ENCODE assay signal across 8 cellular contexts in the genomic region with DNA sequence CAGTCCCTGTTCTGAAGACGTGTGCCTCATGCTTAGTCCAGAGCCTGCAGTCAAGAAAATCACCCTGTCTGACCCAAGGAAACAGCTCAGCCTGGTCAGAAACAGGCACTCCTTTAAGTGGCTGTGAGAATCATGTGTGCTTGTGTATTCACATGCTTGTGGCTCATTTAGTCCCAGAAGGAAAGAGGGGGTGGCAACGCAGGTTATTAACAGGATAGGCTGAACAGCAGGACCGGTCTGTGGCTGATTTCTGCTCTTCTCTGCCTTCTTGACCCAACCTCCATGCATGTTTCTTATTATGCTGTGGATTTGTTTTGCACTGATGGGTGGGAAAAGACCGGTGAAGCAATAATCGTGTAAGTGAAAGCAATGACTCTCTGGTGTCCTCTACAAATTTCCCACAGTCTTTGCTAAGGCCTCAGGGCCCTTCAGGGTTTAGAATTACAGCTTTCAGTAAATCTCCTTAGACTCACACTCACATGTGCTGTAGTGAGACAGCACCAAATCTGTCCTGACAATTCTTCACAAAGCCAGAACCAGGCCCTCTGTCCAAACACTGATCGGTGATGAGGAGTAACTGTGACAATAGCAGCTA.
A peak's percentile ranks its signal among the peaks of the same experiment; 100 is the strongest.
DNase-seq lines count a peak whose midpoint lies in the region; ATAC-seq and TF ChIP-seq lines count a peak whose summit lies in the region.

No MANE protein-coding gene starts in this region.

- CTCF ChIA-PET in RWPE1 (lab: Yijun Ruan, JAX): no interaction called here

- H3K4me3 ChIP-seq in skeletal muscle tissue (ENCODE audit: low read length in 3 of 3): no peak overlapping the region

- H3K9ac ChIP-seq in skeletal muscle tissue (ENCODE audit: low read depth in 1 of 3, low read length in 3 of 3): peak overlapping the region in 1 of 3 donors; percentile 18

- H3K9me3 ChIP-seq in skeletal muscle tissue (ENCODE audit: control insufficient read depth in 3 of 3, low read length in 3 of 3): no peaks in the 10 kb centered on the region

- DNase-seq in epidermal melanocyte (ENCODE audit: insufficient read length, low spot score) (peak; percentile 29), HuH-7.5 (ENCODE audit: low spot score) (no peak), NCI-H345 treated with DMSO at 0.1 percent for 48 hours (lab: John Stamatoyannopoulos, UW; ENCODE audit: unreplicated experiment) (no peak), RWPE1 (ENCODE audit: low spot score) (no peak)

- POLR2A ChIA-PET in RWPE1 (lab: Yijun Ruan, JAX; ENCODE audit: low non-redundant PET): no interaction called here

- TF ChIP-seq CTCF in RWPE1 (conservative IDR thresholded peaks at IDR 0.05; ENCODE audit: low read depth): no peak

- peaks cover 3 to 21% (median 18%) of the 10 kb centered on the region in 3 donors for H3K4me1 ChIP-seq in skeletal muscle tissue (ENCODE audit: control insufficient read depth in 3 of 3, insufficient read depth in 3 of 3, low read length in 3 of 3)

- ATAC-seq in GM18873 (IDR thresholded peaks at IDR 0.05; ENCODE audit: low FRiP score, unreplicated experiment) (peak; percentile 31), HG03457 (IDR thresholded peaks at IDR 0.05; ENCODE audit: unreplicated experiment) (peak; percentile 29), HG03342 (IDR thresholded peaks at IDR 0.05; ENCODE audit: unreplicated experiment) (no peak)

- H3K36me3 ChIP-seq in skeletal muscle tissue (ENCODE audit: control insufficient read depth in 3 of 3, insufficient read depth in 3 of 3, low read length in 3 of 3): no peaks in the 10 kb centered on the region

- H3K27me3 ChIP-seq in skeletal muscle tissue (ENCODE audit: control insufficient read depth in 3 of 3, insufficient read depth in 3 of 3, low read length in 3 of 3): no peaks in the 10 kb centered on the region

- H3K27ac ChIP-seq in skeletal muscle tissue (ENCODE audit: low read depth, low read length): peak overlapping the region; percentile 36
- no peak overlapping the region for H3K27ac ChIP-seq in RWPE1
